In the genomic region with DNA sequence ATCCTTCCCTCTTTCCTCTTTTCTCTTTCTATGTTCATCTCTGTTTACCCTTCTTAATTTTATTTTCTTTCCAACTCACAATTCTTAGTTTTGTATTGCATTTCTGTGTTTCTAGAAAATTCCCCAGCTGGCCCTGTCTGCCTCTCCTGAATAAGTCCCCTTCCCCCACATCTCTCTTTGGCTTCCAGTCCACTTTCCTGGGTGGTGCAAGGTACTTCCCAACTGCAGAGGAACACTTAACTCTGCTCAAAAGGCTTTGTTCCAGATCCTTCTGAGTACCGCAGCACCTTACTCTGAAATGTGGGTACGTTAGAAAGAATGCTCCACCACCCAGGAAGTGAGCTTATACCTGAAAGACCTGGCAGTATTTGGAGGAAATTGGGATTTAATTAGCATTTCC, we compare ENCODE assay signal across 27 cellular contexts.
"Had no signal": no experiment of that assay in that cellular context is flagged by ENCODE, and none has a peak within 500 bp of the region (broad histone marks: within the 10 kb centered on the region; RNA-seq: fewer than 3 reads in every experiment).

No MANE protein-coding gene starts in this region.

- H3K36me3 ChIP-seq: brain microvascular endothelial cell, esophagus muscularis mucosa, gastrocnemius medialis had no signal

- H3K4me1 ChIP-seq: esophagus muscularis mucosa, foreskin keratinocyte had no signal

- H3K4me3 ChIP-seq: esophagus muscularis mucosa, gastrocnemius medialis had no signal

- H3K27me3 ChIP-seq: brain microvascular endothelial cell, esophagus muscularis mucosa, foreskin keratinocyte, gastrocnemius medialis had no signal

- ATAC-seq: activated T-cell treated with anti-CD3 and anti-CD28 coated beads, Interleukin-2, amount 50 U/mL, for 72 hours; effector memory CD8-positive, alpha-beta T cell; foreskin keratinocyte; gastrocnemius medialis had no signal

- H3K9me3 ChIP-seq: esophagus muscularis mucosa, gastrocnemius medialis had no signal

- DNase-seq: activated CD4-positive, alpha-beta memory T cell treated with anti-CD3 and anti-CD28 coated beads, Interleukin-2, amount 10 ng/mL, durations not matched to agents 7 days and 5 days; activated CD4-positive, alpha-beta T cell treated with anti-CD3 and anti-CD28 coated beads for 4 hours; activated CD4-positive, alpha-beta T cell treated with anti-CD3 and anti-CD28 coated beads, Interleukin-2, amount 10 ng/mL, durations not matched to agents 7 days and 5 days; activated CD4-positive, alpha-beta T cell treated with anti-CD3 and anti-CD28 coated beads, Interleukin-2, amount 50 U/mL, for 4 hours; activated CD4-positive, CD25-positive, alpha-beta regulatory T cell; activated CD4-positive, CD25-positive, alpha-beta regulatory T cell treated with anti-CD3 and anti-CD28 coated beads, Interleukin-2, amount 50 U/mL, for 72 hours; activated CD8-positive, alpha-beta memory T cell treated with anti-CD3 and anti-CD28 coated beads, Interleukin-2, amount 50 U/mL, for 48 hours; activated gamma-delta T cell treated with Interleukin-2 at 50 U/mL for 16 hours; activated naive CD4-positive, alpha-beta T cell treated with anti-CD3 and anti-CD28 coated beads, Interleukin-2, amount 50 U/mL, for 16 hours; activated naive CD4-positive, alpha-beta T cell treated with Interleukin-2 at 50 U/mL for 16 hours; activated T-cell treated with anti-CD3 and anti-CD28 coated beads for 4 hours; activated T-cell treated with anti-CD3 and anti-CD28 coated beads, Interleukin-2, amount 50 U/mL, for 24 hours; activated T-cell treated with anti-CD3 and anti-CD28 coated beads, Interleukin-2, amount 50 U/mL, for 72 hours; amniotic stem cell; brain microvascular endothelial cell; caudate nucleus; cortex of kidney; dermis blood vessel endothelial cell; effector CD4-positive, alpha-beta T cell; effector memory CD8-positive, alpha-beta T cell; erythroblast; foreskin keratinocyte; gastrocnemius medialis; T-helper 2 cell had no signal

- FAIRE-seq: astrocyte, colon had no signal

- H3K27ac ChIP-seq: brain microvascular endothelial cell, esophagus muscularis mucosa, foreskin keratinocyte, gastrocnemius medialis had no signal
